13 cellular contexts compared by ENCODE assay signal in the genomic region with DNA sequence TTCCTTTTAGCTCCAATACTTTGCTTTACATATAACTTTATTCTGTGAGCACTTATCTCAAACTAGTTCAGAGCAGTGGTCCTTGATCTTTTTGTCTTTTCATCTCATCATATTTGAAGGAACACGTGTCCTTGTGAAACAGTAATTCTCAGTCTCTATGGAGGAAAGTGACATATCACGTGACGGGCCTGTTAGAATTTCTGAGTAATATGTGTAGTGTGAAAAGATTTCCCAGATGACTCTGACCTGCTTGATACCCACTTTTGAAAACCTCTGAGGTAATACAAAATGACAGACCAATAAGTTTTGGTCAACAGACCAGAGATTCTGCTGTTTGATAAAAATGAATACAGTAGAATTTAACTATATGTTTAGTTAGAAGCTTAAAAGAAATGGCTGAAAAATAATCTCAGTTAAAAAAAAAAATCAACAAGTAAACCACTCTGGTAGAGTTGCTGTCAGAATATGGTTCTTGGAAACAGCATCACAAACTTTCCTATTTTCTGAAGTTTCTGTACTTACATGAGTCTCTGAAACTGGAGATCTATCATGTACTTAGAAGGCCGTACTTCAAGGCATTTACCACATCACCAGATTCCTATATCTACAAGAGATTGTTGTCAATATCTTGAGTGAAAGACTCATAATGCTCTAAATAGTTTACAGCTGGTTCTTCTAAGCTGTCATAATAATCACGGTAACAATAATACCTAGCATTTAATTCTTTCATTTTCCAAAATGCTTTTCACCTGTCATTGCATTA.
DNase-seq lines count a peak whose midpoint lies in the region; ATAC-seq, FAIRE-seq and TF ChIP-seq lines count a peak whose summit lies in the region.
"Had no signal": no experiment of that assay in that cellular context is flagged by ENCODE, and none has a peak within 500 bp of the region (broad histone marks: within the 10 kb centered on the region; RNA-seq: fewer than 3 reads in every experiment).

No MANE protein-coding gene starts in this region.

- no peak overlapping the region for H3K27ac Mint-ChIP-seq in astrocyte (ENCODE audit: unreplicated experiment)

- H3K27me3 Mint-ChIP-seq in astrocyte (ENCODE audit: low read depth, unreplicated experiment) = no peaks in the 10 kb centered on the region

- H3K4me3 ChIP-seq in astrocyte (ENCODE audit: insufficient read depth, low read depth, low read length) = no peak overlapping the region
- H3K4me3 ChIP-seq in osteoblast (ENCODE audit: insufficient read depth, low read length) = no peak overlapping the region
- H3K4me3 ChIP-seq: dorsolateral prefrontal cortex, gastroesophageal sphincter had no signal

- H4K20me1 ChIP-seq in astrocyte (ENCODE audit: insufficient read depth, low read length) = no peaks in the 10 kb centered on the region
- H4K20me1 ChIP-seq in osteoblast (ENCODE audit: insufficient read depth, low read length) = no peaks in the 10 kb centered on the region

- H3K27ac ChIP-seq in astrocyte (ENCODE audit: low read depth, low read length) = no peak overlapping the region
- no peak overlapping the region for H3K27ac ChIP-seq in osteoblast (ENCODE audit: low read depth, low read length)
- H3K27ac ChIP-seq: dorsolateral prefrontal cortex, gastroesophageal sphincter, neutrophil had no signal

- no peak overlapping the region for H2AFZ ChIP-seq in astrocyte (ENCODE audit: low read depth, low read length)
- H2AFZ ChIP-seq in osteoblast (ENCODE audit: low read length) = no peak overlapping the region

- H3K4me1 Mint-ChIP-seq in astrocyte (ENCODE audit: low read depth, unreplicated experiment) = peaks cover 8% of the 10 kb centered on the region

- ATAC-seq in GM18861 (IDR thresholded peaks at IDR 0.05; ENCODE audit: unreplicated experiment) = peak; percentile 72
- ATAC-seq in GM19467 (IDR thresholded peaks at IDR 0.05; ENCODE audit: unreplicated experiment) = peak; percentile 64
- ATAC-seq in HG03103 (IDR thresholded peaks at IDR 0.05; ENCODE audit: low read depth, unreplicated experiment) = peak; percentile 69
- ATAC-seq: gastroesophageal sphincter had no signal

- H3K9ac ChIP-seq in astrocyte (ENCODE audit: low read length) = no peak overlapping the region

- H3K4me1 ChIP-seq in astrocyte (ENCODE audit: insufficient read depth, low read length) (peaks cover 2% of the 10 kb centered on the region), osteoblast (ENCODE audit: insufficient read depth, low read length) (peaks cover 6% of the 10 kb centered on the region)

- H3K79me2 ChIP-seq in astrocyte (ENCODE audit: insufficient read depth, low read length) (no peaks in the 10 kb centered on the region), osteoblast (ENCODE audit: insufficient read depth, low read length) (no peaks in the 10 kb centered on the region)

- H3K4me3 Mint-ChIP-seq in astrocyte (ENCODE audit: unreplicated experiment) = no peak overlapping the region

- H3K27me3 ChIP-seq in astrocyte (ENCODE audit: insufficient read depth, low read length) (no peaks in the 10 kb centered on the region), osteoblast (ENCODE audit: insufficient read depth, low read length) (no peaks in the 10 kb centered on the region)
- H3K27me3 ChIP-seq: dorsolateral prefrontal cortex, gastroesophageal sphincter, neutrophil had no signal

- H3K9me3 ChIP-seq in astrocyte (ENCODE audit: insufficient read depth, low read depth, low read length) = no peaks in the 10 kb centered on the region
- no peaks in the 10 kb centered on the region for H3K9me3 ChIP-seq in osteoblast (ENCODE audit: low read depth, low read length)
- H3K9me3 ChIP-seq: gastroesophageal sphincter, neutrophil had no signal

- FAIRE-seq in astrocyte (lab: Jason Lieb, UNC) = peak; percentile 34
- FAIRE-seq: TTC549 had no signal

- H3K9me3 Mint-ChIP-seq in astrocyte (ENCODE audit: unreplicated experiment) = no peaks in the 10 kb centered on the region

- DNase-seq in astrocyte (ENCODE audit: low read depth) = no peak
- no peak for DNase-seq in NCI-H1436 treated with DMSO at 0.1 percent for 48 hours (lab: John Stamatoyannopoulos, UW)
- no peak for DNase-seq in osteoblast (ENCODE audit: insufficient read length, low spot score, missing footprints)
- no peak for DNase-seq in kidney glomerular epithelial cell (lab: John Stamatoyannopoulos, UW)
- DNase-seq: activated gamma-delta T cell, dorsolateral prefrontal cortex, MM.1S had no signal

- no peak for TF ChIP-seq CTCF in astrocyte (IDR thresholded peaks at IDR 0.05; ENCODE audit: insufficient read depth, low read depth, low read length)
- TF ChIP-seq CTCF in osteoblast (IDR thresholded peaks at IDR 0.05; ENCODE audit: extremely low read depth, low read depth, low read length) = no peak

- no peak overlapping the region for H3K4me2 ChIP-seq in astrocyte (ENCODE audit: low read length)
- H3K4me2 ChIP-seq in osteoblast (ENCODE audit: insufficient read depth, low read length) = no peak overlapping the region

- H3K36me3 Mint-ChIP-seq in astrocyte (ENCODE audit: low read depth, unreplicated experiment) = no peaks in the 10 kb centered on the region

- H3K36me3 ChIP-seq in astrocyte (ENCODE audit: insufficient read depth, low read length) (no peaks in the 10 kb centered on the region), osteoblast (ENCODE audit: insufficient read depth, low read length) (no peaks in the 10 kb centered on the region)
- H3K36me3 ChIP-seq: gastroesophageal sphincter, neutrophil had no signal
